ENCODE assay signal across 17 cellular contexts in genomic region chr2:218721488-218721887, GRCh38.
"Had no signal": no experiment of that assay in that cellular context is flagged by ENCODE, and none has a peak within 500 bp of the region (broad histone marks: within the 10 kb centered on the region; RNA-seq: fewer than 3 reads in every experiment).

No MANE protein-coding gene starts in this region.

- H3K4me3 ChIP-seq: heart left ventricle, suprapubic skin, thyroid gland, upper lobe of left lung, uterus had no signal

- H3K27ac Mint-ChIP-seq: nephron had no signal

- DNase-seq: effector memory CD4-positive, alpha-beta T cell; heart left ventricle; hippocampal formation; left colon; mesendoderm; naive B cell; small intestine; stimulated activated CD4-positive, alpha-beta T cell treated with anti-CD3 and anti-CD28 coated beads, Interleukin-12 subunit alpha, Interleukin-12 subunit beta, amount 100 ng/mL, for 4 hours; stimulated activated naive CD4-positive, alpha-beta T cell treated with Interleukin-2 at 50 U/mL for 16 hours; thyroid gland; upper lobe of left lung; uterus had no signal

- H3K4me1 Mint-ChIP-seq: nephron had no signal

- H3K9me3 ChIP-seq: suprapubic skin, thyroid gland, uterus had no signal

- H3K4me3 Mint-ChIP-seq: nephron had no signal

- H3K4me1 ChIP-seq: thyroid gland, uterus had no signal

- FAIRE-seq: endometrium, frontal cortex, small intestine had no signal

- H3K27ac ChIP-seq: heart left ventricle, suprapubic skin, thyroid gland, upper lobe of left lung, uterus had no signal

- H3K27me3 Mint-ChIP-seq: naive B cell had no signal

- ATAC-seq: esophagus mucosa, heart left ventricle, left colon had no signal
